ENCODE assay signal across 22 cellular contexts in genomic region chr14:55124774-55125372, GRCh38. TPM values are rescaled to one million over a fixed set of nuclear protein-coding genes. Genes with fewer than 3 reads are reported as not detected.
A peak's percentile ranks its signal among the peaks of the same experiment; 100 is the strongest.
DNase-seq lines count a peak whose midpoint lies in the region; ATAC-seq and TF ChIP-seq lines count a peak whose summit lies in the region.
"Had no signal": no experiment of that assay in that cellular context is flagged by ENCODE, and none has a peak within 500 bp of the region (broad histone marks: within the 10 kb centered on the region; RNA-seq: fewer than 3 reads in every experiment).

No MANE protein-coding gene starts in this region.

- H4K8ac ChIP-seq in IMR-90 (ENCODE audit: low read depth in 2 of 2, low read length in 2 of 2): no peak overlapping the region
- no peak overlapping the region for H4K8ac ChIP-seq in mesenchymal stem cell (ENCODE audit: low read length)

- TF ChIP-seq CTCF in CD14-positive monocyte (IDR thresholded peaks at IDR 0.05) (no peak), IMR-90 (conservative IDR thresholded peaks at IDR 0.05; ENCODE audit: low read depth, low read length) (no peak), nephron (IDR thresholded peaks at IDR 0.05; ENCODE audit: unreplicated experiment in 3 of 3) (no peak)

- H2AK5ac ChIP-seq in IMR-90 (ENCODE audit: low read depth, low read length) (no peak overlapping the region), mesenchymal stem cell (ENCODE audit: low read length, severe bottlenecking) (no peak overlapping the region)

- dilution Hi-C loops in IMR-90 (cut with HindIII; ENCODE audit: low sequenced_read_pairs, unreplicated experiment): no loop called here

- H3K4me3 ChIP-seq in IMR-90 (ENCODE audit: insufficient read depth, low read depth, low read length) (no peak overlapping the region), mesenchymal stem cell (ENCODE audit: insufficient read depth in 1 of 2, low read depth in 1 of 2, low read length in 2 of 2) (no peak overlapping the region)
- H3K4me3 ChIP-seq: thoracic aorta had no signal

- intact Hi-C loops in CD14-positive monocyte (cut with micrococcal nuclease) (loop anchor here in 1 of 2 donors (5.0 kb wide), 1 partner anchor 33 kb away; no protein-coding TSS in a partner anchor), IMR-90 (cut with micrococcal nuclease) (loop anchor here (5.0 kb wide), 1 partner anchor 33 kb away; no protein-coding TSS in a partner anchor)

- H2BK20ac ChIP-seq in IMR-90 (ENCODE audit: low read depth, low read length): no peak overlapping the region

- H3K36me3 Mint-ChIP-seq in CD14-positive monocyte: peaks cover 5 to 8% of the 10 kb centered on the region in 2 donors
- H3K36me3 Mint-ChIP-seq in nephron (ENCODE audit: low read depth): no peaks in the 10 kb centered on the region
- H3K36me3 Mint-ChIP-seq: activated naive CD4-positive, alpha-beta T cell treated with anti-CD3 and anti-CD28 coated beads, Interleukin-2, amount 50 U/mL, for 72 hours; stimulated activated naive B cell treated with anti-CD40 and anti-IgM and Interleukin-4, amounts not matched to agents 10 μg/mL and 1 μg/mL and 100 μg/mL, for 72 hours had no signal

- TF ChIP-seq RAD21 in IMR-90 (IDR thresholded peaks at IDR 0.05; ENCODE audit: low read length): no peak

- H3K4me1 Mint-ChIP-seq in CD14-positive monocyte (peaks cover 88% of the 10 kb centered on the region), nephron (peaks cover 37% of the 10 kb centered on the region)

- ATAC-seq in IMR-90 (ENCODE audit: low read depth): no peak
- ATAC-seq: activated CD4-positive, CD25-positive, alpha-beta regulatory T cell treated with anti-CD3 and anti-CD28 coated beads, Interleukin-2, amount 50 U/mL, for 24 hours; left lobe of liver; stimulated activated naive B cell treated with anti-CD40 and anti-IgM and Interleukin-4, amounts not matched to agents 10 μg/mL and 1 μg/mL and 100 μg/mL, for 72 hours had no signal

- H3K27ac ChIP-seq in IMR-90 (ENCODE audit: insufficient read depth, low read length) (no peak overlapping the region), epithelial cell of prostate (peak overlapping the region; percentile 2), mesenchymal stem cell (ENCODE audit: low read length, poor library complexity, severe bottlenecking) (no peak overlapping the region)
- H3K27ac ChIP-seq: KMS-11 had no signal

- H3K9me1 ChIP-seq in IMR-90 (ENCODE audit: insufficient read depth, low read length): peaks cover 5% of the 10 kb centered on the region

- H3K27ac Mint-ChIP-seq in CD14-positive monocyte (peak overlapping the region; percentile 82 to 95 (median 92)), nephron (peak overlapping the region in 2 of 3 experiments; percentile 23 to 55)
- H3K27ac Mint-ChIP-seq: activated naive CD4-positive, alpha-beta T cell treated with anti-CD3 and anti-CD28 coated beads, Interleukin-2, amount 50 U/mL, for 72 hours; stimulated activated naive B cell treated with anti-CD40 and anti-IgM and Interleukin-4, amounts not matched to agents 10 μg/mL and 1 μg/mL and 100 μg/mL, for 72 hours had no signal

- H2BK5ac ChIP-seq in IMR-90 (ENCODE audit: low read depth, low read length, poor library complexity, severe bottlenecking): no peak overlapping the region
- no peak overlapping the region for H2BK5ac ChIP-seq in mesenchymal stem cell (ENCODE audit: low read depth, low read length, poor library complexity, severe bottlenecking)

- peaks cover 0 to 2% of the 10 kb centered on the region in 2 experiments; a peak in 2 of 4 replicates for H3K79me1 ChIP-seq in IMR-90 (ENCODE audit: low read depth in 1 of 2, low read length in 2 of 2)
- H3K79me1 ChIP-seq in mesenchymal stem cell (replicated peaks; ENCODE audit: low read length, poor library complexity, severe bottlenecking): no peaks in the 10 kb centered on the region

- H3K9me3 ChIP-seq in IMR-90 (ENCODE audit: control insufficient read depth, insufficient read depth, low read length) (no peaks in the 10 kb centered on the region), mesenchymal stem cell (ENCODE audit: control insufficient read depth, low read length) (no peaks in the 10 kb centered on the region)
- H3K9me3 ChIP-seq: thoracic aorta had no signal

- no peak overlapping the region for H2BK12ac ChIP-seq in mesenchymal stem cell (ENCODE audit: low read length in 2 of 2)

- TF ChIP-seq POLR2A in IMR-90 (IDR thresholded peaks at IDR 0.05; ENCODE audit: low read depth, low read length): no peak

- H2AFZ ChIP-seq in IMR-90 (replicated peaks; ENCODE audit: low read length, poor library complexity) (no peak overlapping the region), mesenchymal stem cell (ENCODE audit: low read depth, low read length) (no peak overlapping the region)

- no peak overlapping the region for H3K56ac ChIP-seq in IMR-90 (ENCODE audit: extremely low read depth, insufficient read depth, low read length)

- in situ Hi-C loops in IMR-90 (cut with MboI; ENCODE audit: low sequenced_read_pairs): no loop called here

- no TSS peak for BruUV-seq in IMR-90 (replicated peaks; lab: Mats Ljungman, UMichigan)

- 0 out of 2 replicates have a peak overlapping the region, but pooled peaks have one; percentile 8 for H3K4ac ChIP-seq in IMR-90 (ENCODE audit: low read depth, low read length)
- H3K4ac ChIP-seq in mesenchymal stem cell (ENCODE audit: low read depth in 1 of 2, low read length in 2 of 2): no peak overlapping the region

- H3K9ac ChIP-seq in IMR-90 (ENCODE audit: low read depth, low read length): no peak overlapping the region
- no peak overlapping the region for H3K9ac ChIP-seq in mesenchymal stem cell (ENCODE audit: low read length)
- H3K9ac ChIP-seq: KMS-11 had no signal

- H4K91ac ChIP-seq in IMR-90 (ENCODE audit: insufficient read depth, low read depth, low read length) (no peak overlapping the region), mesenchymal stem cell (ENCODE audit: low read length) (no peak overlapping the region)

- no peak overlapping the region for H3K23ac ChIP-seq in IMR-90 (ENCODE audit: low read depth, low read length)
- H3K23ac ChIP-seq in mesenchymal stem cell (ENCODE audit: low read length in 2 of 2): no peak overlapping the region

- H3K4me2 ChIP-seq in IMR-90 (ENCODE audit: low read depth, low read length) (no peak overlapping the region), mesenchymal stem cell (ENCODE audit: low read length, poor library complexity, severe bottlenecking) (no peak overlapping the region)
- H3K4me2 ChIP-seq: KMS-11 had no signal

- peaks cover 16% of the 10 kb centered on the region for H3K4me1 ChIP-seq in IMR-90 (ENCODE audit: control insufficient read depth, insufficient read depth, low read length)
- H3K4me1 ChIP-seq in mesenchymal stem cell (ENCODE audit: control insufficient read depth, insufficient read depth, low read depth, low read length): peaks cover 13% of the 10 kb centered on the region

- H3K14ac ChIP-seq in IMR-90 (replicated peaks; ENCODE audit: low read depth, low read length) (no peak overlapping the region), mesenchymal stem cell (ENCODE audit: low read length in 2 of 2) (no peak overlapping the region)

- CTCF ChIA-PET in IMR-90 (lab: Yijun Ruan, JAX): no interaction called here

- H3K4me3 Mint-ChIP-seq in CD14-positive monocyte (no peak overlapping the region), nephron (no peak overlapping the region)
- H3K4me3 Mint-ChIP-seq: stimulated activated naive B cell treated with anti-CD40 and anti-IgM and Interleukin-4, amounts not matched to agents 10 μg/mL and 1 μg/mL and 100 μg/mL, for 72 hours had no signal

- H2BK120ac ChIP-seq in IMR-90 (ENCODE audit: low read depth, low read length): no peak overlapping the region
- H2BK120ac ChIP-seq in mesenchymal stem cell (ENCODE audit: low read depth, low read length): no peak overlapping the region

- POLR2A ChIA-PET in IMR-90 (lab: Charles Lee; ENCODE audit: unreplicated experiment): no interaction called here

- no CpG with 5 or more reads among the region's 8 CpGs for WGBS in IMR-90 (ENCODE audit: extremely low coverage in 2 of 2, insufficient read length in 1 of 2), 2 experiments
- 98% methylated on average over 7 of the region's 8 CpGs for WGBS in mesenchymal stem cell

- H3K36me3 ChIP-seq in IMR-90 (ENCODE audit: control insufficient read depth, insufficient read depth, low read length): no peaks in the 10 kb centered on the region
- no peaks in the 10 kb centered on the region for H3K36me3 ChIP-seq in mesenchymal stem cell (ENCODE audit: control insufficient read depth in 1 of 2, insufficient read depth in 2 of 2, low read depth in 1 of 2, low read length in 2 of 2)
- H3K36me3 ChIP-seq: thoracic aorta had no signal

- no peak overlapping the region for H4K5ac ChIP-seq in IMR-90 (ENCODE audit: low read depth, low read length)

- H3K27me3 Mint-ChIP-seq in CD14-positive monocyte (ENCODE audit: low read depth in 3 of 3) (peaks cover 0 to 2% (median 2%) of the 10 kb centered on the region in 3 donors), nephron (ENCODE audit: low read depth) (peaks cover 49% of the 10 kb centered on the region)

- peaks cover 0 to 4% (median under 1%) of the 10 kb centered on the region in 7 donors for H3K9me3 Mint-ChIP-seq in CD14-positive monocyte
- no peaks in the 10 kb centered on the region for H3K9me3 Mint-ChIP-seq in nephron
- H3K9me3 Mint-ChIP-seq: activated naive CD4-positive, alpha-beta T cell treated with anti-CD3 and anti-CD28 coated beads, Interleukin-2, amount 50 U/mL, for 72 hours; stimulated activated naive B cell treated with anti-CD40 and anti-IgM and Interleukin-4, amounts not matched to agents 10 μg/mL and 1 μg/mL and 100 μg/mL, for 72 hours had no signal

- no peak overlapping the region for H2BK15ac ChIP-seq in IMR-90 (ENCODE audit: low read depth, low read length)
- H2BK15ac ChIP-seq in mesenchymal stem cell (ENCODE audit: low read depth, poor library complexity, severe bottlenecking): no peak overlapping the region

- H2AK9ac ChIP-seq in IMR-90 (replicated peaks; ENCODE audit: low read depth, low read length, poor library complexity): no peak overlapping the region

- H3K18ac ChIP-seq in IMR-90 (ENCODE audit: low read depth, low read length) (no peak overlapping the region), mesenchymal stem cell (ENCODE audit: low read depth in 1 of 2, low read length in 2 of 2) (no peak overlapping the region)

- no peaks in the 10 kb centered on the region for H3K27me3 ChIP-seq in IMR-90 (ENCODE audit: control insufficient read depth, insufficient read depth, low read length)
- no peaks in the 10 kb centered on the region for H3K27me3 ChIP-seq in mesenchymal stem cell (ENCODE audit: control insufficient read depth in 1 of 2, insufficient read depth in 1 of 2, low read length in 2 of 2)

- H4K20me1 ChIP-seq in IMR-90 (ENCODE audit: insufficient read depth, low read length): peaks cover 4% of the 10 kb centered on the region

- no peak for DNase-seq in CD14-positive monocyte (ENCODE audit: low spot score)
- no peak for DNase-seq in IMR-90
- no peak for DNase-seq in epithelial cell of prostate (ENCODE audit: low read depth, low spot score)
- DNase-seq in activated naive CD4-positive, alpha-beta T cell (lab: John Stamatoyannopoulos, UW): no peak
- DNase-seq in NCI-H128 (lab: John Stamatoyannopoulos, UW; ENCODE audit: unreplicated experiment): no peak
- no peak for DNase-seq in DMS 273 treated with DMSO at 0.1 percent for 48 hours (lab: John Stamatoyannopoulos, UW)
- DNase-seq in mesenchymal stem cell: no peak
- DNase-seq: cerebellar nuclear complex; DND-41; effector CD4-positive, alpha-beta T cell; NCI-H748 treated with DMSO at 0.1 percent for 48 hours; occipital lobe; SHP77 treated with DMSO at 0.1 percent for 48 hours; stimulated activated CD4-positive, alpha-beta T cell treated with anti-CD3 and anti-CD28 coated beads, Interleukin-2, amount 100 ng/mL, for 48 hours; stimulated activated naive B cell treated with anti-CD40 and anti-IgM and Interleukin-4, amounts not matched to agents 10 μg/mL and 1 μg/mL and 100 μg/mL, for 72 hours; SW 1271 had no signal

RNA-seq across cellular contexts. Expression of gene LGALS3, which starts 4.2 kb away (rescaled TPM):
- polyA plus RNA-seq in CD14-positive monocyte (100 to 1,000 TPM; 788 to 878 TPM), IMR-90 (2012; rRNA removed) (171 and 200 TPM in 2 replicates)
- 84.4 and 145 TPM in 2 replicates for total RNA-seq in IMR-90 (2012; rRNA removed)
- polyA plus RNA-seq in IMR-90 (2012; cell fraction: cytosol; rRNA removed): 106 and 210 TPM in 2 replicates
- polyA plus RNA-seq in IMR-90 (2012; cell fraction: nucleus; rRNA removed; ENCODE audit: low replicate concordance): 122 and 127 TPM in 2 replicates
- 172 TPM for polyA plus RNA-seq in mesenchymal stem cell (2013, experiment 1 of 2)
- polyA plus RNA-seq in mesenchymal stem cell (2013, experiment 2 of 2): 175 TPM
